ENCODE assay signal across 9 cellular contexts in genomic region chr2:160394153-160394552, GRCh38.
DNase-seq lines count a peak whose midpoint lies in the region; ATAC-seq, FAIRE-seq and TF ChIP-seq lines count a peak whose summit lies in the region.
"Had no signal": no experiment of that assay in that cellular context is flagged by ENCODE, and none has a peak within 500 bp of the region (broad histone marks: within the 10 kb centered on the region; RNA-seq: fewer than 3 reads in every experiment).

No MANE protein-coding gene starts in this region.

- no peaks in the 10 kb centered on the region for H3K27me3 Mint-ChIP-seq in T-helper 17 cell

- FAIRE-seq in GM19239 (lab: Jason Lieb, UNC): peak; percentile 11
- FAIRE-seq: G401.6 had no signal

- intact Hi-C loops in A673 (cut with micrococcal nuclease; ENCODE audit: unreplicated experiment): no loop called here

- no TSS peak for BruUV-seq in A673 (replicated peaks; lab: Mats Ljungman, UMichigan)

- H3K36me3 ChIP-seq in A673 (ENCODE audit: insufficient read depth, low read length, poor library complexity, severe bottlenecking): no peaks in the 10 kb centered on the region

- H3K36me3 Mint-ChIP-seq in T-helper 17 cell (ENCODE audit: low read depth): no peaks in the 10 kb centered on the region
- H3K36me3 Mint-ChIP-seq in stimulated activated effector memory CD8-positive, alpha-beta T cell treated with anti-CD3 and anti-CD28 coated beads, Interleukin-12 subunit alpha, Interleukin-12 subunit beta, amount 100 ng/mL, for 72 hours: no peaks in the 10 kb centered on the region

- H3K4me1 ChIP-seq in A673 (ENCODE audit: insufficient read depth, low read length, poor library complexity, severe bottlenecking): peaks cover 78% of the 10 kb centered on the region

- H3K9me3 ChIP-seq in A673 (ENCODE audit: low read depth, low read length, poor library complexity, severe bottlenecking): no peaks in the 10 kb centered on the region
- no peaks in the 10 kb centered on the region for H3K9me3 ChIP-seq in T-helper 17 cell (ENCODE audit: control insufficient read depth, low read length, poor library complexity, severe bottlenecking)

- H3K4me3 Mint-ChIP-seq in T-helper 17 cell: peak overlapping the region; percentile 72
- H3K4me3 Mint-ChIP-seq in stimulated activated effector memory CD8-positive, alpha-beta T cell treated with anti-CD3 and anti-CD28 coated beads, Interleukin-12 subunit alpha, Interleukin-12 subunit beta, amount 100 ng/mL, for 72 hours: peak overlapping the region; percentile 41

- no peak for TF ChIP-seq CTCF in A673 (conservative IDR thresholded peaks at IDR 0.05; ENCODE audit: low read depth, low read length)

- no peak overlapping the region for H3K4me3 ChIP-seq in A673 (ENCODE audit: low read depth, low read length, poor library complexity, severe bottlenecking)

- peak overlapping the region; percentile 7 for H3K27ac ChIP-seq in A673 (ENCODE audit: low read depth, low read length, poor library complexity, severe bottlenecking)

- H3K27me3 ChIP-seq in A673 (replicated peaks; ENCODE audit: insufficient read depth, low read depth, low read length, poor library complexity): no peaks in the 10 kb centered on the region

- POLR2A ChIA-PET in A673 (lab: Charles Lee; ENCODE audit: low non-redundant PET): no interaction called here

- CTCF ChIA-PET in A673 (lab: Charles Lee): interaction anchor here (0.6 kb wide), 1 partner anchor 94 kb away, joined by 4 read pairs; no protein-coding TSS in a partner anchor

- H3K4me1 Mint-ChIP-seq in T-helper 17 cell: peaks cover 39% of the 10 kb centered on the region
- peaks cover 55% of the 10 kb centered on the region for H3K4me1 Mint-ChIP-seq in stimulated activated effector memory CD8-positive, alpha-beta T cell treated with anti-CD3 and anti-CD28 coated beads, Interleukin-12 subunit alpha, Interleukin-12 subunit beta, amount 100 ng/mL, for 72 hours

- peaks cover 3% of the 10 kb centered on the region for H3K9me3 Mint-ChIP-seq in stimulated activated effector memory CD8-positive, alpha-beta T cell treated with anti-CD3 and anti-CD28 coated beads, Interleukin-12 subunit alpha, Interleukin-12 subunit beta, amount 100 ng/mL, for 72 hours

- ATAC-seq in HG03135 (IDR thresholded peaks at IDR 0.05; ENCODE audit: unreplicated experiment) (peak; percentile 99), T-helper 17 cell (peak; percentile 95)
- ATAC-seq in stimulated activated effector memory CD8-positive, alpha-beta T cell treated with anti-CD3 and anti-CD28 coated beads, Interleukin-12 subunit alpha, Interleukin-12 subunit beta, amount 100 ng/mL, for 72 hours: peak; percentile 99

- DNase-seq in A673 (ENCODE audit: low spot score) (no peak), GM19239 (ENCODE audit: insufficient read length, low spot score) (peak; percentile 41), T-helper 17 cell (no peak), amniotic stem cell (lab: John Stamatoyannopoulos, UW) (no peak), COLO668 (lab: John Stamatoyannopoulos, UW; ENCODE audit: unreplicated experiment) (no peak)
- DNase-seq in stimulated activated effector memory CD8-positive, alpha-beta T cell treated with anti-CD3 and anti-CD28 coated beads, Interleukin-12 subunit alpha, Interleukin-12 subunit beta, amount 100 ng/mL, for 72 hours (ENCODE audit: low spot score in 2 of 2): no peak
- DNase-seq in activated CD4-positive, alpha-beta T cell treated with anti-CD3 and anti-CD28 coated beads for 4 hours: no peak

- H3K27ac Mint-ChIP-seq in T-helper 17 cell: peak overlapping the region; percentile 80
- peak overlapping the region; percentile 35 for H3K27ac Mint-ChIP-seq in stimulated activated effector memory CD8-positive, alpha-beta T cell treated with anti-CD3 and anti-CD28 coated beads, Interleukin-12 subunit alpha, Interleukin-12 subunit beta, amount 100 ng/mL, for 72 hours
